In the genomic region with DNA sequence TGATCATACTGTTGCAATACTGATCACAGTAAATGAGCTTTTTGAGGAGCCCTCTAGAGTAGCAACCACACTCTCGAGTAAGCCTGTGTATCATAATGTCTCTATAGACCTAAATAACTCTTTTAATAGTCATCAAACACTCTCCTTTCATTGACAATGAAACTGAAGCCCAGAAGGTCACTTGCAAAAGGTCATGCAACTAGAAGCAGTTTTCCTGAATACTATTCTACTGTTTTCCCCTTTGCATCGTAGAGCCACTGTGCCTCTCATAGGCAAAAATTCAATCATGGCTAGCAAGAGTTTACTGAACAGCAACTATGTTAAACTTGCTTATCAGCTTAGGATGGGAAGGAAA, we compare ENCODE assay signal across 1 cellular context.
A peak's percentile ranks its signal among the peaks of the same experiment; 100 is the strongest.
TF ChIP-seq lines count a peak whose summit lies in the region.

No MANE protein-coding gene starts in this region.

TF ChIP-seq in HepG2, 621 proteins besides CTCF, POLR2A, EP300 and RAD21 (continued from another document and continues in another):
- TF ChIP-seq, protein P1, sequence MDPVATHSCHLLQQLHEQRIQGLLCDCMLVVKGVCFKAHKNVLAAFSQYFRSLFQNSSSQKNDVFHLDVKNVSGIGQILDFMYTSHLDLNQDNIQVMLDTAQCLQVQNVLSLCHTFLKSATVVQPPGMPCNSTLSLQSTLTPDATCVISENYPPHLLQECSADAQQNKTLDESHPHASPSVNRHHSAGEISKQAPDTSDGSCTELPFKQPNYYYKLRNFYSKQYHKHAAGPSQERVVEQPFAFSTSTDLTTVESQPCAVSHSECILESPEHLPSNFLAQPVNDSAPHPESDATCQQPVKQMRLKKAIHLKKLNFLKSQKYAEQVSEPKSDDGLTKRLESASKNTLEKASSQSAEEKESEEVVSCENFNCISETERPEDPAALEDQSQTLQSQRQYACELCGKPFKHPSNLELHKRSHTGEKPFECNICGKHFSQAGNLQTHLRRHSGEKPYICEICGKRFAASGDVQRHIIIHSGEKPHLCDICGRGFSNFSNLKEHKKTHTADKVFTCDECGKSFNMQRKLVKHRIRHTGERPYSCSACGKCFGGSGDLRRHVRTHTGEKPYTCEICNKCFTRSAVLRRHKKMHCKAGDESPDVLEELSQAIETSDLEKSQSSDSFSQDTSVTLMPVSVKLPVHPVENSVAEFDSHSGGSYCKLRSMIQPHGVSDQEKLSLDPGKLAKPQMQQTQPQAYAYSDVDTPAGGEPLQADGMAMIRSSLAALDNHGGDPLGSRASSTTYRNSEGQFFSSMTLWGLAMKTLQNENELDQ (CRISPR knock-in tag; IDR thresholded peaks at IDR 0.05; ENCODE audit: borderline replicate concordance), result no peak
- TF ChIP-seq NCOR1 (IDR thresholded peaks at IDR 0.05; ENCODE audit: borderline replicate concordance, low read length) (peak; percentile 17; the same call in 1 of the 2 replicates), KDM5B (CRISPR knock-in tag; IDR thresholded peaks at IDR 0.05; ENCODE audit: borderline replicate concordance) (no peak), NR2F1 (CRISPR knock-in tag; IDR thresholded peaks at IDR 0.05) (no peak), KLF11 (CRISPR knock-in tag; IDR thresholded peaks at IDR 0.05) (no peak), ZNF260 (CRISPR knock-in tag; IDR thresholded peaks at IDR 0.05; ENCODE audit: borderline replicate concordance, low read depth) (no peak), HHEX (CRISPR knock-in tag; IDR thresholded peaks at IDR 0.05) (no peak), MAF1 (CRISPR knock-in tag; IDR thresholded peaks at IDR 0.05; ENCODE audit: borderline replicate concordance) (no peak), MIER2 (CRISPR knock-in tag; IDR thresholded peaks at IDR 0.05) (0 out of 2 replicates have a peak, but pooled peaks have one; percentile 35), ZNF205 (CRISPR knock-in tag; IDR thresholded peaks at IDR 0.05) (no peak), REPIN1 (CRISPR knock-in tag; IDR thresholded peaks at IDR 0.05; ENCODE audit: borderline replicate concordance, low read depth) (no peak), PAWR (CRISPR knock-in tag; IDR thresholded peaks at IDR 0.05; ENCODE audit: borderline replicate concordance) (no peak), NCOA1 (CRISPR knock-in tag; IDR thresholded peaks at IDR 0.05) (no peak), ZNF333 (CRISPR knock-in tag; IDR thresholded peaks at IDR 0.05; ENCODE audit: borderline replicate concordance) (no peak), HNF4G (IDR thresholded peaks at IDR 0.05; ENCODE audit: borderline replicate concordance, low read depth, low read length) (0 out of 2 replicates have a peak, but pooled peaks have one; percentile 16), HNF4G (CRISPR knock-in tag; IDR thresholded peaks at IDR 0.05; ENCODE audit: borderline replicate concordance, low read depth) (no peak), MED13 (CRISPR knock-in tag; IDR thresholded peaks at IDR 0.05) (no peak), ELF3 (CRISPR knock-in tag; IDR thresholded peaks at IDR 0.05) (no peak), ZNF737 (CRISPR knock-in tag; IDR thresholded peaks at IDR 0.05; ENCODE audit: borderline replicate concordance) (no peak), HCFC1 (IDR thresholded peaks at IDR 0.05; ENCODE audit: low read depth, low read length) (no peak), ZNF83 (CRISPR knock-in tag; IDR thresholded peaks at IDR 0.05; ENCODE audit: borderline replicate concordance) (no peak), HDAC6 (IDR thresholded peaks at IDR 0.05; ENCODE audit: low read depth, low read length) (no peak), HOXD1 (CRISPR knock-in tag; IDR thresholded peaks at IDR 0.05) (no peak), ZNF839 (CRISPR knock-in tag; IDR thresholded peaks at IDR 0.05; ENCODE audit: borderline replicate concordance) (no peak), NR2F6 (IDR thresholded peaks at IDR 0.05) (peak; percentile 52; the same call in 1 of the 2 replicates), NR2F6 (CRISPR knock-in tag; IDR thresholded peaks at IDR 0.05) (peak; percentile 7; the same call in 1 of the 2 replicates), MBNL3 (CRISPR knock-in tag; conservative IDR thresholded peaks at IDR 0.05) (no peak), IKZF1 (IDR thresholded peaks at IDR 0.05) (no peak), U2AF1 (optimal IDR thresholded peaks at IDR 0.05; ENCODE audit: low read depth, low read length) (no peak), AKAP8 (CRISPR knock-in tag; IDR thresholded peaks at IDR 0.05) (no peak), NCOA5 (CRISPR knock-in tag; IDR thresholded peaks at IDR 0.05) (no peak), FOXO1 (CRISPR knock-in tag; IDR thresholded peaks at IDR 0.05) (no peak), ZNF713 (CRISPR knock-in tag; IDR thresholded peaks at IDR 0.05) (no peak), ZFX (CRISPR knock-in tag; IDR thresholded peaks at IDR 0.05; ENCODE audit: low read depth) (no peak), ZBTB1 (CRISPR knock-in tag; IDR thresholded peaks at IDR 0.05; ENCODE audit: borderline replicate concordance) (no peak), PAX8 (CRISPR knock-in tag; IDR thresholded peaks at IDR 0.05; ENCODE audit: borderline replicate concordance) (no peak), RNF2 (conservative IDR thresholded peaks at IDR 0.05; ENCODE audit: low read depth) (no peak), XRCC5 (optimal IDR thresholded peaks at IDR 0.05; ENCODE audit: low read length) (no peak)
- TF ChIP-seq, protein P2, sequence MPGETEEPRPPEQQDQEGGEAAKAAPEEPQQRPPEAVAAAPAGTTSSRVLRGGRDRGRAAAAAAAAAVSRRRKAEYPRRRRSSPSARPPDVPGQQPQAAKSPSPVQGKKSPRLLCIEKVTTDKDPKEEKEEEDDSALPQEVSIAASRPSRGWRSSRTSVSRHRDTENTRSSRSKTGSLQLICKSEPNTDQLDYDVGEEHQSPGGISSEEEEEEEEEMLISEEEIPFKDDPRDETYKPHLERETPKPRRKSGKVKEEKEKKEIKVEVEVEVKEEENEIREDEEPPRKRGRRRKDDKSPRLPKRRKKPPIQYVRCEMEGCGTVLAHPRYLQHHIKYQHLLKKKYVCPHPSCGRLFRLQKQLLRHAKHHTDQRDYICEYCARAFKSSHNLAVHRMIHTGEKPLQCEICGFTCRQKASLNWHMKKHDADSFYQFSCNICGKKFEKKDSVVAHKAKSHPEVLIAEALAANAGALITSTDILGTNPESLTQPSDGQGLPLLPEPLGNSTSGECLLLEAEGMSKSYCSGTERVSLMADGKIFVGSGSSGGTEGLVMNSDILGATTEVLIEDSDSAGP (CRISPR knock-in tag; IDR thresholded peaks at IDR 0.05; ENCODE audit: borderline replicate concordance), result no peak
- TF ChIP-seq, protein P3, sequence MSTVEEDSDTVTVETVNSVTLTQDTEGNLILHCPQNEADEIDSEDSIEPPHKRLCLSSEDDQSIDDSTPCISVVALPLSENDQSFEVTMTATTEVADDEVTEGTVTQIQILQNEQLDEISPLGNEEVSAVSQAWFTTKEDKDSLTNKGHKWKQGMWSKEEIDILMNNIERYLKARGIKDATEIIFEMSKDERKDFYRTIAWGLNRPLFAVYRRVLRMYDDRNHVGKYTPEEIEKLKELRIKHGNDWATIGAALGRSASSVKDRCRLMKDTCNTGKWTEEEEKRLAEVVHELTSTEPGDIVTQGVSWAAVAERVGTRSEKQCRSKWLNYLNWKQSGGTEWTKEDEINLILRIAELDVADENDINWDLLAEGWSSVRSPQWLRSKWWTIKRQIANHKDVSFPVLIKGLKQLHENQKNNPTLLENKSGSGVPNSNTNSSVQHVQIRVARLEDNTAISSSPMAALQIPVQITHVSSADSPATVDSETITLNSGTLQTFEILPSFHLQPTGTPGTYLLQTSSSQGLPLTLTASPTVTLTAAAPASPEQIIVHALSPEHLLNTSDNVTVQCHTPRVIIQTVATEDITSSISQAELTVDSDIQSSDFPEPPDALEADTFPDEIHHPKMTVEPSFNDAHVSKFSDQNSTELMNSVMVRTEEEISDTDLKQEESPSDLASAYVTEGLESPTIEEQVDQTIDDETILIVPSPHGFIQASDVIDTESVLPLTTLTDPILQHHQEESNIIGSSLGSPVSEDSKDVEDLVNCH (CRISPR knock-in tag; IDR thresholded peaks at IDR 0.05), result no peak
- TF ChIP-seq, protein P4, sequence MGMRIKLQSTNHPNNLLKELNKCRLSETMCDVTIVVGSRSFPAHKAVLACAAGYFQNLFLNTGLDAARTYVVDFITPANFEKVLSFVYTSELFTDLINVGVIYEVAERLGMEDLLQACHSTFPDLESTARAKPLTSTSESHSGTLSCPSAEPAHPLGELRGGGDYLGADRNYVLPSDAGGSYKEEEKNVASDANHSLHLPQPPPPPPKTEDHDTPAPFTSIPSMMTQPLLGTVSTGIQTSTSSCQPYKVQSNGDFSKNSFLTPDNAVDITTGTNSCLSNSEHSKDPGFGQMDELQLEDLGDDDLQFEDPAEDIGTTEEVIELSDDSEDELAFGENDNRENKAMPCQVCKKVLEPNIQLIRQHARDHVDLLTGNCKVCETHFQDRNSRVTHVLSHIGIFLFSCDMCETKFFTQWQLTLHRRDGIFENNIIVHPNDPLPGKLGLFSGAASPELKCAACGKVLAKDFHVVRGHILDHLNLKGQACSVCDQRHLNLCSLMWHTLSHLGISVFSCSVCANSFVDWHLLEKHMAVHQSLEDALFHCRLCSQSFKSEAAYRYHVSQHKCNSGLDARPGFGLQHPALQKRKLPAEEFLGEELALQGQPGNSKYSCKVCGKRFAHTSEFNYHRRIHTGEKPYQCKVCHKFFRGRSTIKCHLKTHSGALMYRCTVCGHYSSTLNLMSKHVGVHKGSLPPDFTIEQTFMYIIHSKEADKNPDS (CRISPR knock-in tag; IDR thresholded peaks at IDR 0.05), result 0 out of 2 replicates have a peak, but pooled peaks have one; percentile 28
- TF ChIP-seq, protein P5, sequence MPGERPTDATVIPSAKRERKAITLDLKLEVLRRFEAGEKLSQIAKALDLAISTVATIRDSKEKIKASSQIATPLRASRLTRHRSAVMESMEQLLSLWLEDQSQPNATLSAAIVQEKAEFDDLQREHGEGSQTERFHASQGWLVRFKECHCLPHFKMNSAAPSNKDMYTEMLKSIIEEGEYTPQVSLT (CRISPR knock-in tag; IDR thresholded peaks at IDR 0.05; ENCODE audit: borderline replicate concordance, low read depth), result no peak
- TF ChIP-seq, protein P6, sequence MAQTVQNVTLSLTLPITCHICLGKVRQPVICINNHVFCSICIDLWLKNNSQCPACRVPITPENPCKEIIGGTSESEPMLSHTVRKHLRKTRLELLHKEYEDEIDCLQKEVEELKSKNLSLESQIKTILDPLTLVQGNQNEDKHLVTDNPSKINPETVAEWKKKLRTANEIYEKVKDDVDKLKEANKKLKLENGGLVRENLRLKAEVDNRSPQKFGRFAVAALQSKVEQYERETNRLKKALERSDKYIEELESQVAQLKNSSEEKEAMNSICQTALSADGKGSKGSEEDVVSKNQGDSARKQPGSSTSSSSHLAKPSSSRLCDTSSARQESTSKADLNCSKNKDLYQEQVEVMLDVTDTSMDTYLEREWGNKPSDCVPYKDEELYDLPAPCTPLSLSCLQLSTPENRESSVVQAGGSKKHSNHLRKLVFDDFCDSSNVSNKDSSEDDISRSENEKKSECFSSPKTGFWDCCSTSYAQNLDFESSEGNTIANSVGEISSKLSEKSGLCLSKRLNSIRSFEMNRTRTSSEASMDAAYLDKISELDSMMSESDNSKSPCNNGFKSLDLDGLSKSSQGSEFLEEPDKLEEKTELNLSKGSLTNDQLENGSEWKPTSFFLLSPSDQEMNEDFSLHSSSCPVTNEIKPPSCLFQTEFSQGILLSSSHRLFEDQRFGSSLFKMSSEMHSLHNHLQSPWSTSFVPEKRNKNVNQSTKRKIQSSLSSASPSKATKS (CRISPR knock-in tag; IDR thresholded peaks at IDR 0.05), result no peak
- TF ChIP-seq, protein P7, sequence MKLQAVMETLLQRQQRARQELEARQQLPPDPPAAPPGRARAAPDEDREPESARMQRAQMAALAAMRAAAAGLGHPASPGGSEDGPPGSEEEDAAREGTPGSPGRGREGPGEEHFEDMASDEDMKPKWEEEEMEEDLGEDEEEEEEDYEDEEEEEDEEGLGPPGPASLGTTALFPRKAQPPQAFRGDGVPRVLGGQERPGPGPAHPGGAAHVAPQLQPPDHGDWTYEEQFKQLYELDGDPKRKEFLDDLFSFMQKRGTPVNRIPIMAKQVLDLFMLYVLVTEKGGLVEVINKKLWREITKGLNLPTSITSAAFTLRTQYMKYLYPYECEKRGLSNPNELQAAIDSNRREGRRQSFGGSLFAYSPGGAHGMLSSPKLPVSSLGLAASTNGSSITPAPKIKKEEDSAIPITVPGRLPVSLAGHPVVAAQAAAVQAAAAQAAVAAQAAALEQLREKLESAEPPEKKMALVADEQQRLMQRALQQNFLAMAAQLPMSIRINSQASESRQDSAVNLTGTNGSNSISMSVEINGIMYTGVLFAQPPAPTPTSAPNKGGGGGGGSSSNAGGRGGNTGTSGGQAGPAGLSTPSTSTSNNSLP (IDR thresholded peaks at IDR 0.05; ENCODE audit: low read depth, low read length), result no peak
- TF ChIP-seq, protein P8, sequence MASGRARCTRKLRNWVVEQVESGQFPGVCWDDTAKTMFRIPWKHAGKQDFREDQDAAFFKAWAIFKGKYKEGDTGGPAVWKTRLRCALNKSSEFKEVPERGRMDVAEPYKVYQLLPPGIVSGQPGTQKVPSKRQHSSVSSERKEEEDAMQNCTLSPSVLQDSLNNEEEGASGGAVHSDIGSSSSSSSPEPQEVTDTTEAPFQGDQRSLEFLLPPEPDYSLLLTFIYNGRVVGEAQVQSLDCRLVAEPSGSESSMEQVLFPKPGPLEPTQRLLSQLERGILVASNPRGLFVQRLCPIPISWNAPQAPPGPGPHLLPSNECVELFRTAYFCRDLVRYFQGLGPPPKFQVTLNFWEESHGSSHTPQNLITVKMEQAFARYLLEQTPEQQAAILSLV (CRISPR knock-in tag; IDR thresholded peaks at IDR 0.05; ENCODE audit: borderline replicate concordance), result no peak
- TF ChIP-seq, protein P9, sequence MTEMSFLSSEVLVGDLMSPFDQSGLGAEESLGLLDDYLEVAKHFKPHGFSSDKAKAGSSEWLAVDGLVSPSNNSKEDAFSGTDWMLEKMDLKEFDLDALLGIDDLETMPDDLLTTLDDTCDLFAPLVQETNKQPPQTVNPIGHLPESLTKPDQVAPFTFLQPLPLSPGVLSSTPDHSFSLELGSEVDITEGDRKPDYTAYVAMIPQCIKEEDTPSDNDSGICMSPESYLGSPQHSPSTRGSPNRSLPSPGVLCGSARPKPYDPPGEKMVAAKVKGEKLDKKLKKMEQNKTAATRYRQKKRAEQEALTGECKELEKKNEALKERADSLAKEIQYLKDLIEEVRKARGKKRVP (CRISPR knock-in tag; IDR thresholded peaks at IDR 0.05), result 0 out of 4 replicates have a peak, but pooled peaks of 1 of the 2 experiments have one; percentile 14
- TF ChIP-seq, protein P10, sequence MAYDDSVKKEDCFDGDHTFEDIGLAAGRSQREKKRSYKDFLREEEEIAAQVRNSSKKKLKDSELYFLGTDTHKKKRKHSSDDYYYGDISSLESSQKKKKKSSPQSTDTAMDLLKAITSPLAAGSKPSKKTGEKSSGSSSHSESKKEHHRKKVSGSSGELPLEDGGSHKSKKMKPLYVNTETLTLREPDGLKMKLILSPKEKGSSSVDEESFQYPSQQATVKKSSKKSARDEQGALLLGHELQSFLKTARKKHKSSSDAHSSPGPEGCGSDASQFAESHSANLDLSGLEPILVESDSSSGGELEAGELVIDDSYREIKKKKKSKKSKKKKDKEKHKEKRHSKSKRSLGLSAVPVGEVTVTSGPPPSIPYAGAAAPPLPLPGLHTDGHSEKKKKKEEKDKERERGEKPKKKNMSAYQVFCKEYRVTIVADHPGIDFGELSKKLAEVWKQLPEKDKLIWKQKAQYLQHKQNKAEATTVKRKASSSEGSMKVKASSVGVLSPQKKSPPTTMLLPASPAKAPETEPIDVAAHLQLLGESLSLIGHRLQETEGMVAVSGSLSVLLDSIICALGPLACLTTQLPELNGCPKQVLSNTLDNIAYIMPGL (CRISPR knock-in tag; IDR thresholded peaks at IDR 0.05; ENCODE audit: borderline replicate concordance in 1 of 2, low read depth in 1 of 2), result no peak
